ENCODE assay signal across 1 cellular context in the genomic region with DNA sequence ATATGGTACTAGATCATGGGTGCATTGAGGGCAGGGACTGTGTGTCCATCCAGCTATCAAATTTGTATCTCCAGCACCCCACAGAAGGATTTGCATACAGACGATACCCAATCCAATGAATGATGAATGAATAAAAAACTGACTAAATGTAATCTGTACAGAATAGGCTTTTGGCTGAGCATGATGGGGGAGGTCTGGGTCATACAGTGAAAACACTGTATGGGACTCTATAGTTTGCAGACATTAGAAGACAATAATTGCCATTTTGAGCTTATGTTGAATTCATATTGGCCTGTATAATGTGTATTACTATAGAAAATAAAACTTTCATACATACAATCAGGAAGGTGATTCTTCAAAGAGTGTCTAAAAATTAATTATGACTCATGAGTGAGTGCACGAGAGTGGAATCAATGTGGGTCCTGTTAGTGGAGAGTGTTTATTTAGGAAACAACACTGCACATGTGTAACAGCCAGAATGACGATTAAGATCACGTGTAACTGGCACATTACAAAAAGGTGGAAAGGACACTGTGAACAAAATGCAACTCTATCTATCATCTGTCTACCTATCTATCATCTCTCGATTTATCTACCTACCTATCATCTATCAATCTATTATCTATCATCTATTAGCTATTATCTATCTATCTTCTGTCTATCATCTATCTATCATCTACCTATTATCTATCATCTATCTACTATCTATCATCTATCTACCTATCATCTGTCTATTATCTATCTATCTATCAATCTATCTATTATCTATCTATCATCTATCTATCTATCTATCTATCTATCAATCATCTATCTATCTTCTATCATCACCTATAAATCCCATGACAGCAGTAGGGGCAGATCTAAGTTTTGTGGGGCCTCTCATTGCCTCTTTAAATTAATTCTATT.
TF ChIP-seq lines count a peak whose summit lies in the region.

No MANE protein-coding gene starts in this region.

TF ChIP-seq in SK-N-SH, 30 proteins besides CTCF, POLR2A, EP300 and RAD21 (continued from another document):
- TF ChIP-seq, protein P1, sequence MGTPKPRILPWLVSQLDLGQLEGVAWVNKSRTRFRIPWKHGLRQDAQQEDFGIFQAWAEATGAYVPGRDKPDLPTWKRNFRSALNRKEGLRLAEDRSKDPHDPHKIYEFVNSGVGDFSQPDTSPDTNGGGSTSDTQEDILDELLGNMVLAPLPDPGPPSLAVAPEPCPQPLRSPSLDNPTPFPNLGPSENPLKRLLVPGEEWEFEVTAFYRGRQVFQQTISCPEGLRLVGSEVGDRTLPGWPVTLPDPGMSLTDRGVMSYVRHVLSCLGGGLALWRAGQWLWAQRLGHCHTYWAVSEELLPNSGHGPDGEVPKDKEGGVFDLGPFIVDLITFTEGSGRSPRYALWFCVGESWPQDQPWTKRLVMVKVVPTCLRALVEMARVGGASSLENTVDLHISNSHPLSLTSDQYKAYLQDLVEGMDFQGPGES (IDR thresholded peaks at IDR 0.05; ENCODE audit: low read depth, low read length) = no peak
- TF ChIP-seq, protein P2, sequence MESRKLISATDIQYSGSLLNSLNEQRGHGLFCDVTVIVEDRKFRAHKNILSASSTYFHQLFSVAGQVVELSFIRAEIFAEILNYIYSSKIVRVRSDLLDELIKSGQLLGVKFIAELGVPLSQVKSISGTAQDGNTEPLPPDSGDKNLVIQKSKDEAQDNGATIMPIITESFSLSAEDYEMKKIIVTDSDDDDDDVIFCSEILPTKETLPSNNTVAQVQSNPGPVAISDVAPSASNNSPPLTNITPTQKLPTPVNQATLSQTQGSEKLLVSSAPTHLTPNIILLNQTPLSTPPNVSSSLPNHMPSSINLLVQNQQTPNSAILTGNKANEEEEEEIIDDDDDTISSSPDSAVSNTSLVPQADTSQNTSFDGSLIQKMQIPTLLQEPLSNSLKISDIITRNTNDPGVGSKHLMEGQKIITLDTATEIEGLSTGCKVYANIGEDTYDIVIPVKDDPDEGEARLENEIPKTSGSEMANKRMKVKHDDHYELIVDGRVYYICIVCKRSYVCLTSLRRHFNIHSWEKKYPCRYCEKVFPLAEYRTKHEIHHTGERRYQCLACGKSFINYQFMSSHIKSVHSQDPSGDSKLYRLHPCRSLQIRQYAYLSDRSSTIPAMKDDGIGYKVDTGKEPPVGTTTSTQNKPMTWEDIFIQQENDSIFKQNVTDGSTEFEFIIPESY (IDR thresholded peaks at IDR 0.05; ENCODE audit: borderline replicate concordance, low read depth) = no peak
- TF ChIP-seq SIN3A (IDR thresholded peaks at IDR 0.05; ENCODE audit: borderline replicate concordance, low read depth, low read length) = no peak
